Comparison of ENCODE assay signal across 17 cellular contexts in genomic region chr13:78341032-78341431, GRCh38.
A peak's percentile ranks its signal among the peaks of the same experiment; 100 is the strongest.
DNase-seq lines count a peak whose midpoint lies in the region; ATAC-seq and TF ChIP-seq lines count a peak whose summit lies in the region.
"Had no signal": no experiment of that assay in that cellular context is flagged by ENCODE, and none has a peak within 500 bp of the region (broad histone marks: within the 10 kb centered on the region; RNA-seq: fewer than 3 reads in every experiment).

No MANE protein-coding gene starts in this region.

- POLR2A ChIA-PET in naive thymus-derived CD4-positive, alpha-beta T cell (lab: Charles Lee): no interaction called here

- H3K27me3 Mint-ChIP-seq in naive thymus-derived CD4-positive, alpha-beta T cell: peaks cover 0 to 10% (median 0%) of the 10 kb centered on the region in 5 donors
- H3K27me3 Mint-ChIP-seq: activated T-cell treated with anti-CD3 and anti-CD28 coated beads, Interleukin-2, amount 50 U/mL, for 24 hours; stimulated activated naive B cell treated with anti-CD40 and anti-IgM and Interleukin-4, amounts not matched to agents 10 μg/mL and 1 μg/mL and 100 μg/mL, for 72 hours; T-cell had no signal

- no peak for DNase-seq in stimulated activated naive CD8-positive, alpha-beta T cell treated with anti-CD3 and anti-CD28 coated beads, Interleukin-15, Interleukin-2, amounts not matched to agents 100 U/mL and 50 U/mL, for 24 hours
- DNase-seq in NCI-H526 (lab: John Stamatoyannopoulos, UW) (no peak), omental fat pad (ENCODE audit: low spot score) (no peak)
- DNase-seq in naive thymus-derived CD4-positive, alpha-beta T cell: no peak
- DNase-seq: activated T-cell treated with anti-CD3 and anti-CD28 coated beads, Interleukin-2, amount 50 U/mL, for 24 hours; anterior cingulate cortex; cortex of kidney; DMS53; NCI-H2227 treated with DMSO at 0.1 percent for 48 hours; stimulated activated CD4-positive, alpha-beta T cell treated with anti-CD3 and anti-CD28 coated beads, Interleukin-2, amount 100 ng/mL, for 24 hours; stimulated activated naive B cell treated with anti-CD40 and anti-IgM and Interleukin-4, amounts not matched to agents 10 μg/mL and 1 μg/mL and 100 μg/mL, for 72 hours; T-cell had no signal

- no peak overlapping the region for H3K27ac ChIP-seq in naive thymus-derived CD4-positive, alpha-beta T cell (ENCODE audit: low read depth, low read length)
- H3K27ac ChIP-seq: parathyroid adenoma had no signal

- no peak for TF ChIP-seq POLR2A in GM18505 (IDR thresholded peaks at IDR 0.05; ENCODE audit: borderline replicate concordance, extremely low read depth, insufficient read depth, insufficient read length)

- peak; percentile 82 for ATAC-seq in GM18505 (IDR thresholded peaks at IDR 0.05; ENCODE audit: unreplicated experiment)
- ATAC-seq in GM19467 (IDR thresholded peaks at IDR 0.05; ENCODE audit: unreplicated experiment): peak; percentile 60
- ATAC-seq in HG02798 (IDR thresholded peaks at IDR 0.05; ENCODE audit: poor library complexity, unreplicated experiment): peak; percentile 89
- peak; percentile 85 for ATAC-seq in HG03520 (IDR thresholded peaks at IDR 0.05; ENCODE audit: unreplicated experiment)
- ATAC-seq in stimulated activated naive CD8-positive, alpha-beta T cell treated with anti-CD3 and anti-CD28 coated beads, Interleukin-15, Interleukin-2, amounts not matched to agents 100 U/mL and 50 U/mL, for 24 hours: no peak
- no peak for ATAC-seq in omental fat pad (ENCODE audit: low FRiP score)
- no peak for ATAC-seq in naive thymus-derived CD4-positive, alpha-beta T cell
- ATAC-seq: stimulated activated naive B cell treated with anti-CD40 and anti-IgM and Interleukin-4, amounts not matched to agents 10 μg/mL and 1 μg/mL and 100 μg/mL, for 72 hours; T-cell had no signal

- no peaks in the 10 kb centered on the region for H3K36me3 ChIP-seq in naive thymus-derived CD4-positive, alpha-beta T cell (ENCODE audit: control insufficient read depth in 2 of 3, insufficient read depth in 3 of 3, low read length in 3 of 3)

- H3K27me3 ChIP-seq in naive thymus-derived CD4-positive, alpha-beta T cell (ENCODE audit: control insufficient read depth in 2 of 2, insufficient read depth in 2 of 2, low read length in 2 of 2): no peaks in the 10 kb centered on the region

- intact Hi-C loops in naive thymus-derived CD4-positive, alpha-beta T cell (cut with micrococcal nuclease): no loop called here

- H3K4me1 ChIP-seq in naive thymus-derived CD4-positive, alpha-beta T cell (ENCODE audit: control insufficient read depth in 2 of 2, insufficient read depth in 2 of 2, low read length in 2 of 2): no peaks in the 10 kb centered on the region
- H3K4me1 ChIP-seq: parathyroid adenoma had no signal

- no peaks in the 10 kb centered on the region for H3K9me3 ChIP-seq in naive thymus-derived CD4-positive, alpha-beta T cell (ENCODE audit: control insufficient read depth in 2 of 3, low read length in 3 of 3)

- CTCF ChIA-PET in naive thymus-derived CD4-positive, alpha-beta T cell (lab: Charles Lee): no interaction called here

- no peaks in the 10 kb centered on the region for H3K4me1 Mint-ChIP-seq in naive thymus-derived CD4-positive, alpha-beta T cell
- H3K4me1 Mint-ChIP-seq: stimulated activated naive B cell treated with anti-CD40 and anti-IgM and Interleukin-4, amounts not matched to agents 10 μg/mL and 1 μg/mL and 100 μg/mL, for 72 hours; T-cell had no signal

- TF ChIP-seq CTCF in omental fat pad (IDR thresholded peaks at IDR 0.05): no peak

- H3K4me3 Mint-ChIP-seq in naive thymus-derived CD4-positive, alpha-beta T cell: no peak overlapping the region
- H3K4me3 Mint-ChIP-seq: activated T-cell treated with anti-CD3 and anti-CD28 coated beads, Interleukin-2, amount 50 U/mL, for 24 hours; stimulated activated naive B cell treated with anti-CD40 and anti-IgM and Interleukin-4, amounts not matched to agents 10 μg/mL and 1 μg/mL and 100 μg/mL, for 72 hours; T-cell had no signal

- H3K27ac Mint-ChIP-seq in naive thymus-derived CD4-positive, alpha-beta T cell: no peak overlapping the region
- H3K27ac Mint-ChIP-seq: activated T-cell treated with anti-CD3 and anti-CD28 coated beads, Interleukin-2, amount 50 U/mL, for 24 hours; stimulated activated naive B cell treated with anti-CD40 and anti-IgM and Interleukin-4, amounts not matched to agents 10 μg/mL and 1 μg/mL and 100 μg/mL, for 72 hours; T-cell had no signal

- H3K36me3 Mint-ChIP-seq in naive thymus-derived CD4-positive, alpha-beta T cell: no peaks in the 10 kb centered on the region
- H3K36me3 Mint-ChIP-seq: stimulated activated naive B cell treated with anti-CD40 and anti-IgM and Interleukin-4, amounts not matched to agents 10 μg/mL and 1 μg/mL and 100 μg/mL, for 72 hours; T-cell had no signal

- no peak overlapping the region for H3K4me3 ChIP-seq in naive thymus-derived CD4-positive, alpha-beta T cell (ENCODE audit: low read length)

- peaks cover 0 to 3% (median 0%) of the 10 kb centered on the region in 11 donors for H3K9me3 Mint-ChIP-seq in naive thymus-derived CD4-positive, alpha-beta T cell
- H3K9me3 Mint-ChIP-seq: activated T-cell treated with anti-CD3 and anti-CD28 coated beads, Interleukin-2, amount 50 U/mL, for 24 hours had no signal

Comparison
In these comparisons a context has a peak if more than half of its experiments do, and no peak if none do; other contexts are left out.
1. ATAC-seq: peak in GM18505 (single experiment), GM19467 (single experiment), HG02798 (single experiment) and HG03520 (single experiment); none in stimulated activated naive CD8-positive, alpha-beta T cell treated with anti-CD3 and anti-CD28 coated beads, Interleukin-15, Interleukin-2, amounts not matched to agents 100 U/mL and 50 U/mL, for 24 hours (single experiment), omental fat pad (single experiment) and naive thymus-derived CD4-positive, alpha-beta T cell (single experiment).